ENCODE assay signal across 2 cellular contexts in the genomic region with DNA sequence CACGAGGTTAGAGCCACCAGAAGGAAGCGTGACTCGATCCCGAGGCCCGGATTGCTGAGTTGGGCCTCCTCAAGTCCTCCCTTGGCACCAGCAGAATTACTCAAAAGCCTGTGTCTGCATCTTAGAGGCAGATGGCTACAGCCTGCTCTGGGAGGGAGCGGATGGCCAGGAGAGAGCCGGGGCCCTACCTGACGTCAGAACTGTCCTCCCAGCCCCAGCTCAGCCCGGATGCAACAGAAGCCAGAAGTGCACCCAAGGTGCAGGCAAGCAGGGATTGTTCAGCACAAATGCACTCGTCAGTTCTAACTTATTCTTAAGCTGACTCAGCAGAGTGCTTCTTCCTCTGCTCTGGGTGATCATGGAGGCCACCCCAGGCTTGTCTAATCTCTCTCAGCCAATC.
TF ChIP-seq lines count a peak whose summit lies in the region.

No MANE protein-coding gene starts in this region.

TF ChIP-seq in HepG2, 621 proteins besides CTCF, POLR2A, EP300 and RAD21:
- TF ChIP-seq NFRKB (IDR thresholded peaks at IDR 0.05) (no peak), YEATS4 (CRISPR knock-in tag; IDR thresholded peaks at IDR 0.05; ENCODE audit: borderline replicate concordance) (no peak), PLRG1 (conservative IDR thresholded peaks at IDR 0.05) (no peak), ZKSCAN5 (CRISPR knock-in tag; IDR thresholded peaks at IDR 0.05) (no peak), NR2F6 (IDR thresholded peaks at IDR 0.05) (no peak), NR2F6 (CRISPR knock-in tag; IDR thresholded peaks at IDR 0.05) (no peak), DNMT3B (CRISPR knock-in tag; conservative IDR thresholded peaks at IDR 0.05) (no peak), MAFK (conservative IDR thresholded peaks at IDR 0.05 in 1 of 2, IDR thresholded peaks at IDR 0.05 in 1 of 2; ENCODE audit: low read length in 2 of 2) (peak; percentile 66 to 84; a peak in 3 of 4 replicates), ZNF883 (CRISPR knock-in tag; IDR thresholded peaks at IDR 0.05; ENCODE audit: not compliant biosample characterization) (no peak), CBFB (CRISPR knock-in tag; IDR thresholded peaks at IDR 0.05) (no peak), MAFF (IDR thresholded peaks at IDR 0.05; ENCODE audit: low read depth, low read length) (peak; percentile 73), TAF1 (CRISPR knock-in tag; IDR thresholded peaks at IDR 0.05) (no peak), TBL1XR1 (IDR thresholded peaks at IDR 0.05; ENCODE audit: borderline replicate concordance, low read length, partially characterized antibody) (no peak)

TF ChIP-seq in GM12891, 5 proteins besides CTCF, POLR2A, EP300 and RAD21:
- TF ChIP-seq POLR2AphosphoS5 (IDR thresholded peaks at IDR 0.05; ENCODE audit: low read depth, low read length) (no peak), TAF1 (IDR thresholded peaks at IDR 0.05; ENCODE audit: low read depth, low read length) (no peak), SPI1 (IDR thresholded peaks at IDR 0.05; ENCODE audit: low read depth, low read length) (no peak), POU2F2 (IDR thresholded peaks at IDR 0.05; ENCODE audit: low read depth, low read length) (no peak), PAX5 (IDR thresholded peaks at IDR 0.05; ENCODE audit: insufficient read depth, low read length, severe bottlenecking) (no peak)
